Comparison of ENCODE assay signal across 6 cellular contexts in the genomic region with DNA sequence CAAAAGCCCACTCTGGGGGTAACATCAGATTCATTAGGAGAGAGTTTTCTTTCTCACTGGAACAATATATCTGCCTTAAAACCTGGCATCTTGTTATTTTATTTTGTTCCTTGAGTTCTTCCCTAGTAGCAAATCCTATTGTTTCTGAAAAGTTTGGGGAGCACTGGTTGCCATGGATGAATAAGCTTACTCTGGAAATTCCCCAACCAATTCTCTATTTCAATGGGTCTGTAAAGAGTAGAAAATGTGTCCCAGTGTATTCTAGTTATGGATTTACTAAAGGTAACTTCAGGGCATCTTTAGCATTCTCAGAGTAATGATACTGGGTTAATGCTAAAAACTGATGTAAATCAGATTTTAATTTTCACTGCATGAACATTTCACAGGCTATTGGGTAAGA.
"Had no signal": no experiment of that assay in that cellular context is flagged by ENCODE, and none has a peak within 500 bp of the region (broad histone marks: within the 10 kb centered on the region; RNA-seq: fewer than 3 reads in every experiment).

No MANE protein-coding gene starts in this region.

- DNase-seq: GM23248, GOT3, H7, HFFc6 had no signal

- H3K9me3 ChIP-seq: HAP-1 had no signal

- H3K9ac ChIP-seq: GM23248 had no signal

- H3K36me3 ChIP-seq: HAP-1 had no signal

- H3K27ac ChIP-seq: GM23248, HL-60 had no signal

- H3K4me3 ChIP-seq: GM23248, HAP-1 had no signal

- H3K4me1 ChIP-seq: HAP-1 had no signal
